In the genomic region with DNA sequence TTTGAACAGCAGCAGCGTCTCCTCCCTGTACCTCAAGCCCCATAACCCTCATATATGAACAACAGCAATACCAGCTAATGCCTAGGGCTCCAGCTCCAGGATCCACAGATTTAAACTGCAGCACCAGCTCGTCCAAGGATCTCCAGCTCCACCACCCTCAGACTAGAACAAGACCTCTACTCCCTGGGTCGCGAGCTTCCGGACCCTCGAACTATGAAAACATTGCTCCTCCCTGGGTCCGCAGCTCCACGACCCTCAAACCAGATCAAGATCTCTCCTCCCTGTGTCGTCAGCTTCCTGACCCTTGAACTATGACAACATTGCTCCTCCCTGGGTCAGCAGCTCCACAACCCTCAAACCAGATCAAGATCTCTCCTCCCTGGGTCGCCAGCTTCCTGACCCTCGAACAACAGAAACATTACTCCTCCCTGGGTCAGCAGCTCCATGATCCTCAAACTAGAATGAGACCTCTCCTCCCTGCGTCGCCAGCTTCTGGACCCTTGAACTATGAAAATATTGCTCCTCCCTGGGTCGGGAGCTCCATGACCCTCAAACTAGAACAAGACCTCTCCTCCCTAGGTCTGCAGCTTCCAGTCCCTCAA, we compare ENCODE assay signal across 38 cellular contexts.
"Had no signal": no experiment of that assay in that cellular context is flagged by ENCODE, and none has a peak within 500 bp of the region (broad histone marks: within the 10 kb centered on the region; RNA-seq: fewer than 3 reads in every experiment).

No MANE protein-coding gene starts in this region.

- H3K4me1 ChIP-seq: adrenal gland, body of pancreas, gastrocnemius medialis had no signal

- H3K27me3 Mint-ChIP-seq: activated CD8-positive, alpha-beta memory T cell treated with anti-CD3 and anti-CD28 coated beads, Interleukin-2, amount 10 ng/mL, durations not matched to agents 7 days and 5 days; activated naive CD8-positive, alpha-beta T cell treated with anti-CD3 and anti-CD28 coated beads for 36 hours had no signal

- H3K36me3 Mint-ChIP-seq: activated CD8-positive, alpha-beta memory T cell treated with anti-CD3 and anti-CD28 coated beads, Interleukin-2, amount 10 ng/mL, durations not matched to agents 7 days and 5 days; activated naive CD4-positive, alpha-beta T cell treated with anti-CD3 and anti-CD28 coated beads, Interleukin-2, amount 50 U/mL, for 24 hours; activated naive CD8-positive, alpha-beta T cell treated with anti-CD3 and anti-CD28 coated beads for 36 hours had no signal

- H3K9me3 Mint-ChIP-seq: activated B cell treated with CpG ODN at 0.5 μM for 24 hours; activated naive CD4-positive, alpha-beta T cell treated with anti-CD3 and anti-CD28 coated beads for 36 hours; activated naive CD4-positive, alpha-beta T cell treated with anti-CD3 and anti-CD28 coated beads, Interleukin-2, amount 50 U/mL, for 24 hours; activated naive CD8-positive, alpha-beta T cell treated with anti-CD3 and anti-CD28 coated beads for 36 hours; activated naive CD8-positive, alpha-beta T cell treated with anti-CD3 and anti-CD28 coated beads, Interleukin-2, amount 50 U/mL, for 24 hours; activated T-helper 1 cell treated with anti-CD3 and anti-CD28 coated beads, Interleukin-12 subunit alpha, Interleukin-12 subunit beta, Interleukin-2, Interleukin-4 antibody, amounts not matched to agents 30 ng/mL and 10 ng/mL and 1 ng/mL, durations not matched to agents 14 hours and 24 hours and 36 hours; activated T-helper 2 cell treated with anti-CD3 and anti-CD28 coated beads, Interferon-gamma antibody, Interleukin-2, Interleukin-4, amounts not matched to agents 10 μg/mL and 5 μg/mL and 100 μg/mL, durations not matched to agents 14 hours and 24 hours and 36 hours; effector memory CD8-positive, alpha-beta T cell; T-helper 2 cell treated with Interferon-gamma antibody and Interleukin-4, amounts not matched to agents 5 μg/mL and 100 μg/mL, for 36 hours had no signal

- DNase-seq: activated B cell treated with CpG ODN at 0.5 μM for 24 hours; activated CD4-positive, alpha-beta T cell treated with anti-CD3 and anti-CD28 coated beads for 48 hours; activated CD4-positive, alpha-beta T cell treated with anti-CD3 and anti-CD28 coated beads, Interleukin-2, amount 50 U/mL, for 1 hour; activated CD4-positive, alpha-beta T cell treated with anti-CD3 and anti-CD28 coated beads, Interleukin-2, amount 50 U/mL, for 48 hours; activated CD8-positive, alpha-beta memory T cell treated with anti-CD3 and anti-CD28 coated beads, Interleukin-2, amount 10 ng/mL, durations not matched to agents 7 days and 5 days; activated CD8-positive, alpha-beta memory T cell treated with anti-CD3 and anti-CD28 coated beads, Interleukin-2, amount 50 U/mL, for 4 hours; activated CD8-positive, alpha-beta T cell treated with anti-CD3 and anti-CD28 coated beads, Interleukin-2, amount 10 ng/mL, durations not matched to agents 7 days and 5 days; activated gamma-delta T cell treated with Interleukin-2 at 50 U/mL for 16 hours; activated naive CD4-positive, alpha-beta T cell treated with anti-CD3 and anti-CD28 coated beads for 36 hours; activated naive CD8-positive, alpha-beta T cell treated with anti-CD3 and anti-CD28 coated beads for 36 hours; activated naive CD8-positive, alpha-beta T cell treated with anti-CD3 and anti-CD28 coated beads, Interleukin-2, amount 50 U/mL, for 24 hours; activated T-cell treated with anti-CD3 and anti-CD28 coated beads, Interleukin-2, amount 50 U/mL, for 1 hour; activated T-cell treated with anti-CD3 and anti-CD28 coated beads, Interleukin-2, amount 50 U/mL, for 48 hours; adrenal gland; amygdala; aorta; body of pancreas; caudate nucleus; cortex of kidney; dermis blood vessel endothelial cell; effector CD4-positive, alpha-beta T cell; effector memory CD8-positive, alpha-beta T cell; erythroblast; foreskin keratinocyte; gastrocnemius medialis; glutamatergic neuron; heart left ventricle; T-helper 1 cell; T-helper 17 cell; T1000; WERI-Rb-1 had no signal

- H3K4me3 Mint-ChIP-seq: activated B cell treated with CpG ODN at 0.5 μM for 24 hours; activated CD8-positive, alpha-beta memory T cell treated with anti-CD3 and anti-CD28 coated beads, Interleukin-2, amount 10 ng/mL, durations not matched to agents 7 days and 5 days; activated CD8-positive, alpha-beta T cell treated with anti-CD3 and anti-CD28 coated beads, Interleukin-2, amount 10 ng/mL, durations not matched to agents 7 days and 5 days; activated naive CD4-positive, alpha-beta T cell treated with anti-CD3 and anti-CD28 coated beads for 36 hours; activated naive CD4-positive, alpha-beta T cell treated with anti-CD3 and anti-CD28 coated beads, Interleukin-2, amount 50 U/mL, for 24 hours; activated naive CD8-positive, alpha-beta T cell treated with anti-CD3 and anti-CD28 coated beads for 36 hours; activated naive CD8-positive, alpha-beta T cell treated with anti-CD3 and anti-CD28 coated beads, Interleukin-2, amount 50 U/mL, for 24 hours; activated T-helper 1 cell treated with anti-CD3 and anti-CD28 coated beads, Interleukin-12 subunit alpha, Interleukin-12 subunit beta, Interleukin-2, Interleukin-4 antibody, amounts not matched to agents 30 ng/mL and 10 ng/mL and 1 ng/mL, durations not matched to agents 14 hours and 24 hours and 36 hours; effector memory CD8-positive, alpha-beta T cell; T-helper 17 cell; T-helper 2 cell treated with Interferon-gamma antibody and Interleukin-4, amounts not matched to agents 5 μg/mL and 100 μg/mL, for 36 hours had no signal

- FAIRE-seq: colon had no signal

- H3K4me1 Mint-ChIP-seq: activated B cell treated with CpG ODN at 0.5 μM for 24 hours; activated CD8-positive, alpha-beta memory T cell treated with anti-CD3 and anti-CD28 coated beads, Interleukin-2, amount 10 ng/mL, durations not matched to agents 7 days and 5 days; activated naive CD4-positive, alpha-beta T cell treated with anti-CD3 and anti-CD28 coated beads, Interleukin-2, amount 50 U/mL, for 24 hours; activated naive CD8-positive, alpha-beta T cell treated with anti-CD3 and anti-CD28 coated beads for 36 hours; activated naive CD8-positive, alpha-beta T cell treated with anti-CD3 and anti-CD28 coated beads, Interleukin-2, amount 50 U/mL, for 24 hours; T-helper 17 cell had no signal

- H3K9me3 ChIP-seq: adrenal gland, body of pancreas, esophagus muscularis mucosa, gastrocnemius medialis, heart left ventricle had no signal

- H3K4me3 ChIP-seq: adrenal gland, body of pancreas, esophagus muscularis mucosa, gastrocnemius medialis, heart left ventricle had no signal

- H3K27me3 ChIP-seq: adrenal gland, body of pancreas, esophagus muscularis mucosa, foreskin keratinocyte had no signal

- ATAC-seq: activated CD4-positive, CD25-positive, alpha-beta regulatory T cell treated with anti-CD3 and anti-CD28 coated beads, Interleukin-2, amount 50 U/mL, for 24 hours; activated CD8-positive, alpha-beta memory T cell treated with anti-CD3 and anti-CD28 coated beads, Interleukin-2, amount 10 ng/mL, durations not matched to agents 7 days and 5 days; activated CD8-positive, alpha-beta T cell treated with anti-CD3 and anti-CD28 coated beads, Interleukin-2, amount 10 ng/mL, durations not matched to agents 7 days and 5 days; activated naive CD8-positive, alpha-beta T cell treated with anti-CD3 and anti-CD28 coated beads, Interleukin-2, amount 50 U/mL, for 24 hours; body of pancreas; effector memory CD8-positive, alpha-beta T cell; foreskin keratinocyte; gastrocnemius medialis; heart left ventricle; T-helper 17 cell had no signal

- H3K27ac ChIP-seq: adrenal gland, body of pancreas, esophagus muscularis mucosa, foreskin keratinocyte, gastrocnemius medialis, heart left ventricle, WERI-Rb-1 had no signal

- H3K36me3 ChIP-seq: adrenal gland, esophagus muscularis mucosa, gastrocnemius medialis, heart left ventricle, WERI-Rb-1 had no signal

- H3K27ac Mint-ChIP-seq: activated B cell treated with CpG ODN at 0.5 μM for 24 hours; activated CD8-positive, alpha-beta memory T cell treated with anti-CD3 and anti-CD28 coated beads, Interleukin-2, amount 10 ng/mL, durations not matched to agents 7 days and 5 days; activated CD8-positive, alpha-beta T cell treated with anti-CD3 and anti-CD28 coated beads, Interleukin-2, amount 10 ng/mL, durations not matched to agents 7 days and 5 days; activated naive CD4-positive, alpha-beta T cell treated with anti-CD3 and anti-CD28 coated beads for 36 hours; activated naive CD4-positive, alpha-beta T cell treated with anti-CD3 and anti-CD28 coated beads, Interleukin-2, amount 50 U/mL, for 24 hours; activated naive CD8-positive, alpha-beta T cell treated with anti-CD3 and anti-CD28 coated beads for 36 hours; activated naive CD8-positive, alpha-beta T cell treated with anti-CD3 and anti-CD28 coated beads, Interleukin-2, amount 50 U/mL, for 24 hours; activated T-helper 1 cell treated with anti-CD3 and anti-CD28 coated beads, Interleukin-12 subunit alpha, Interleukin-12 subunit beta, Interleukin-2, Interleukin-4 antibody, amounts not matched to agents 30 ng/mL and 10 ng/mL and 1 ng/mL, durations not matched to agents 14 hours and 24 hours and 36 hours; activated T-helper 2 cell treated with anti-CD3 and anti-CD28 coated beads, Interferon-gamma antibody, Interleukin-2, Interleukin-4, amounts not matched to agents 10 μg/mL and 5 μg/mL and 100 μg/mL, durations not matched to agents 14 hours and 24 hours and 36 hours; effector memory CD8-positive, alpha-beta T cell; T-helper 17 cell; T-helper 2 cell treated with Interferon-gamma antibody and Interleukin-4, amounts not matched to agents 5 μg/mL and 100 μg/mL, for 36 hours had no signal
